30 cellular contexts compared by ENCODE assay signal in the genomic region with DNA sequence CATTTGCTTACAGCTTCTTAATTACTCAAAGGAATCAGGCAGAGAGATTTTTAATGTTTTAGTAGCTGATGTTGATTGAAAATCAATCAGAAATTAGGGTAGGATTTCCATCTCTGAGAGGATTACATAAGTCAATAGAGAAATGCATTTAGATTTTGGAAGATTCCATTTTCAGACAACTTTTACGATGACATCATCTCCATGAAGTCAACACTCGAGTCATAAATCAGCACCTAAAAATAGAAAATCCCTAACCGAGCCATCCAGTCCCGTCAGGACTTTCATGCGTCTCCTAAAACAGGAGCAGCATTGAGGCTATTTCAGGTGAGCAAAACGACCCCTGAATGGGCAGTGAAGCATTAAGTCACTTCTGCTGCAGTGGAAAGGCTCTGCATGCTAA.
"Had no signal": no experiment of that assay in that cellular context is flagged by ENCODE, and none has a peak within 500 bp of the region (broad histone marks: within the 10 kb centered on the region; RNA-seq: fewer than 3 reads in every experiment).

No MANE protein-coding gene starts in this region.

- H3K4me3 Mint-ChIP-seq: dendritic cell treated with granulocyte-macrophage colony-stimulating factor and Interleukin-4, amounts not matched to agents 40 ng/mL and 50 ng/mL, for 4 days; effector memory CD8-positive, alpha-beta T cell; endodermal cell; immature natural killer cell; memory B cell; naive thymus-derived CD4-positive, alpha-beta T cell had no signal

- H3K27me3 ChIP-seq: colonic mucosa, esophagus squamous epithelium, gastrocnemius medialis, left lung had no signal

- H3K9me3 ChIP-seq: colonic mucosa, esophagus squamous epithelium, gastrocnemius medialis, heart right ventricle, left lung had no signal

- H3K4me1 ChIP-seq: colonic mucosa, esophagus squamous epithelium, gastrocnemius medialis, heart right ventricle, left lung had no signal

- H3K9me3 Mint-ChIP-seq: dendritic cell treated with granulocyte-macrophage colony-stimulating factor and Interleukin-4, amounts not matched to agents 40 ng/mL and 50 ng/mL, for 4 days; immature natural killer cell; memory B cell had no signal

- DNase-seq: colonic mucosa; cortex of kidney; effector CD8-positive, alpha-beta T cell; effector memory CD8-positive, alpha-beta T cell; endodermal cell; erythroblast; esophagus squamous epithelium; foreskin fibroblast; foreskin melanocyte; gastrocnemius medialis; glutamatergic neuron; head of caudate nucleus; heart right ventricle; hypothalamus; immature natural killer cell; islet precursor cell; kidney; kidney glomerular epithelial cell; left colon; left lung; left ventricle myocardium superior; mammary epithelial cell; mesendoderm; midbrain; naive thymus-derived CD4-positive, alpha-beta T cell had no signal

- H3K4me1 Mint-ChIP-seq: endodermal cell; immature natural killer cell; memory B cell; naive thymus-derived CD4-positive, alpha-beta T cell had no signal

- H3K27me3 Mint-ChIP-seq: dendritic cell treated with granulocyte-macrophage colony-stimulating factor and Interleukin-4, amounts not matched to agents 40 ng/mL and 50 ng/mL, for 4 days had no signal

- H3K36me3 Mint-ChIP-seq: immature natural killer cell; memory B cell; naive thymus-derived CD4-positive, alpha-beta T cell had no signal

- H3K27ac Mint-ChIP-seq: dendritic cell treated with granulocyte-macrophage colony-stimulating factor and Interleukin-4, amounts not matched to agents 40 ng/mL and 50 ng/mL, for 4 days; effector memory CD8-positive, alpha-beta T cell; endodermal cell; immature natural killer cell; memory B cell; naive thymus-derived CD4-positive, alpha-beta T cell had no signal

- H3K36me3 ChIP-seq: colonic mucosa, esophagus squamous epithelium, gastrocnemius medialis, heart right ventricle, left lung had no signal

- ATAC-seq: effector memory CD8-positive, alpha-beta T cell; esophagus mucosa; gastrocnemius medialis; heart right ventricle; left colon; left lung; left ventricle myocardium superior; naive thymus-derived CD4-positive, alpha-beta T cell had no signal

- H3K4me3 ChIP-seq: colonic mucosa, esophagus squamous epithelium, gastrocnemius medialis, heart right ventricle, left lung had no signal

- FAIRE-seq: endometrium, kidney had no signal

- H3K27ac ChIP-seq: colonic mucosa, epithelial cell of prostate, esophagus squamous epithelium, gastrocnemius medialis, heart right ventricle, left lung had no signal
